ENCODE assay signal across 8 cellular contexts in genomic region chr2:53913721-53914120, GRCh38. TPM values are rescaled to one million over a fixed set of nuclear protein-coding genes. Genes with fewer than 3 reads are reported as not detected.
DNase-seq lines count a peak whose midpoint lies in the region; ATAC-seq, FAIRE-seq and TF ChIP-seq lines count a peak whose summit lies in the region.

No MANE protein-coding gene starts in this region.

- no peak overlapping the region for H2AFZ ChIP-seq in OCI-LY7 (ENCODE audit: low read length)

- TF ChIP-seq CTCF in OCI-LY7 (conservative IDR thresholded peaks at IDR 0.05; ENCODE audit: low read length) (no peak), fibroblast of the aortic adventitia (IDR thresholded peaks at IDR 0.05; ENCODE audit: insufficient read depth, low read length) (no peak), D721Med (IDR thresholded peaks at IDR 0.05; ENCODE audit: insufficient read depth, missing control alignments) (no peak), gastroesophageal sphincter (IDR thresholded peaks at IDR 0.05) (no peak)

- POLR2A ChIA-PET in OCI-LY7 (lab: Charles Lee): interaction anchor here (1.1 to 1.4 kb wide), 3 partner anchors 16 to 39 kb away, joined by 3 to 4 read pairs (median 3); no protein-coding TSS in a partner anchor

- no peak for FAIRE-seq in D721Med (lab: Jason Lieb, UNC)

- H3K36me3 ChIP-seq in OCI-LY7 (ENCODE audit: insufficient read depth, low read length): peaks cover 90% of the 10 kb centered on the region
- peaks cover 2 to 76% of the 10 kb centered on the region in 2 donors for H3K36me3 ChIP-seq in gastroesophageal sphincter

- H3K9me2 ChIP-seq in OCI-LY7 (ENCODE audit: insufficient read depth, low read length): no peaks in the 10 kb centered on the region

- ATAC-seq in GM18858 (IDR thresholded peaks at IDR 0.05; ENCODE audit: unreplicated experiment) (peak; percentile 88), HG02623 (IDR thresholded peaks at IDR 0.05; ENCODE audit: unreplicated experiment) (peak; percentile 87), gastroesophageal sphincter (no peak)

- H3K4me1 ChIP-seq in OCI-LY7 (ENCODE audit: insufficient read depth, low read length, poor library complexity, severe bottlenecking) (peaks cover 7% of the 10 kb centered on the region), gastroesophageal sphincter (no peaks in the 10 kb centered on the region)

- 67 to 74% methylated on average over 3 of the region's 3 CpGs for WGBS in gastroesophageal sphincter (ENCODE audit: low coverage in 1 of 2), 2 donors

- H3K27ac ChIP-seq in OCI-LY7 (ENCODE audit: low read depth, low read length, poor library complexity, severe bottlenecking) (peak overlapping the region; percentile 11), gastroesophageal sphincter (no peak overlapping the region)

- H3K4me2 ChIP-seq in OCI-LY7 (ENCODE audit: low read length): no peak overlapping the region

- no peak for TF ChIP-seq POLR2A in gastroesophageal sphincter (IDR thresholded peaks at IDR 0.05)

- H3K79me2 ChIP-seq in OCI-LY7 (ENCODE audit: insufficient read depth, low read depth, low read length): no peaks in the 10 kb centered on the region

- CTCF ChIA-PET in OCI-LY7 (lab: Charles Lee; ENCODE audit: unreplicated experiment): no interaction called here

- peak; percentile 4 for DNase-seq in OCI-LY7 (ENCODE audit: low spot score)
- DNase-seq in fibroblast of the aortic adventitia (ENCODE audit: low read depth): peak; percentile 32
- DNase-seq in cortex of kidney (lab: John Stamatoyannopoulos, UW): no peak
- DNase-seq in NCI-H1092 treated with DMSO at 0.1 percent for 48 hours (lab: John Stamatoyannopoulos, UW): no peak
- no peak for DNase-seq in D721Med (ENCODE audit: insufficient read length, low spot score)

- TF ChIP-seq EP300 in gastroesophageal sphincter (IDR thresholded peaks at IDR 0.05): no peak

- no peaks in the 10 kb centered on the region for H4K20me1 ChIP-seq in OCI-LY7 (ENCODE audit: insufficient read depth, low read length)

- no TSS peak for BruUV-seq in OCI-LY7 (replicated peaks; lab: Mats Ljungman, UMichigan)

- H3K9me3 ChIP-seq in OCI-LY7 (ENCODE audit: low read length): 0 out of 2 replicates have a peak, but pooled peaks cover 4% of the 10 kb centered on the region
- H3K9me3 ChIP-seq in gastroesophageal sphincter: no peaks in the 10 kb centered on the region

- intact Hi-C loops in OCI-LY7 (cut with micrococcal nuclease; ENCODE audit: unreplicated experiment): no loop called here

- H3K27me3 ChIP-seq in gastroesophageal sphincter: no peaks in the 10 kb centered on the region

- H3K4me3 ChIP-seq in OCI-LY7 (ENCODE audit: low read depth, low read length, poor library complexity, severe bottlenecking) (no peak overlapping the region), fibroblast of the aortic adventitia (ENCODE audit: low read depth, low read length) (no peak overlapping the region), gastroesophageal sphincter (no peak overlapping the region)

RNA-seq across cellular contexts. Expression of gene GPR75, which starts 54.0 kb away (rescaled TPM):
- total RNA-seq in OCI-LY7 (2014; rRNA removed; shearing (Covaris generic)): 3.0 and 4.8 TPM in 2 replicates
- 4.5 and 5.7 TPM in 2 replicates for total RNA-seq in OCI-LY7 (2022)
- 0.25 and 2.4 TPM in 2 replicates for total RNA-seq in fibroblast of the aortic adventitia (ENCODE audit: low replicate concordance)
- total RNA-seq in gastroesophageal sphincter: 1 to 10 TPM; 2.2 to 6.1 (median 2.4) TPM

RNA-seq across cellular contexts. Expression of gene PSME4, which starts 57.1 kb away (rescaled TPM):
- 38.0 and 38.8 TPM in 2 replicates for total RNA-seq in OCI-LY7 (2014; rRNA removed; shearing (Covaris generic))
- total RNA-seq in OCI-LY7 (2022): 73.7 and 82.9 TPM in 2 replicates
- 34.8 and 43.9 TPM in 2 replicates for total RNA-seq in fibroblast of the aortic adventitia (ENCODE audit: low replicate concordance)
- total RNA-seq in gastroesophageal sphincter: 10 to 100 TPM; 44.8 to 58.2 (median 49.4) TPM

Comparison
In these comparisons a context has a peak if more than half of its experiments do, and no peak if none do; other contexts are left out.
1. DNase-seq: peak in OCI-LY7 (single experiment) and fibroblast of the aortic adventitia (single experiment); none in cortex of kidney (single experiment), NCI-H1092 treated with DMSO at 0.1 percent for 48 hours (single experiment) and D721Med (single experiment).